16 cellular contexts compared by ENCODE assay signal in genomic region chr5:80962630-80963520, GRCh38. TPM values are rescaled to one million over a fixed set of nuclear protein-coding genes. Genes with fewer than 3 reads are reported as not detected.
DNase-seq lines count a peak whose midpoint lies in the region; ATAC-seq, FAIRE-seq and TF ChIP-seq lines count a peak whose summit lies in the region.
"Had no signal": no experiment of that assay in that cellular context is flagged by ENCODE, and none has a peak within 500 bp of the region (broad histone marks: within the 10 kb centered on the region; RNA-seq: fewer than 3 reads in every experiment).

No MANE protein-coding gene starts in this region.

- no peaks in the 10 kb centered on the region for H3K36me3 Mint-ChIP-seq in activated naive CD4-positive, alpha-beta T cell treated with anti-CD3 and anti-CD28 coated beads for 36 hours (ENCODE audit: low read depth)

- peaks cover 67% of the 10 kb centered on the region for H3K4me1 Mint-ChIP-seq in activated naive CD4-positive, alpha-beta T cell treated with anti-CD3 and anti-CD28 coated beads for 36 hours (ENCODE audit: low read depth)
- peaks cover 64% of the 10 kb centered on the region for H3K4me1 Mint-ChIP-seq in stimulated activated naive CD8-positive, alpha-beta T cell treated with anti-CD3 and anti-CD28 coated beads, Interleukin-15, amount 100 ng/mL, for 72 hours

- no peak overlapping the region for H3K27ac Mint-ChIP-seq in activated naive CD4-positive, alpha-beta T cell treated with anti-CD3 and anti-CD28 coated beads for 36 hours
- no peak overlapping the region for H3K27ac Mint-ChIP-seq in stimulated activated naive CD8-positive, alpha-beta T cell treated with anti-CD3 and anti-CD28 coated beads, Interleukin-15, amount 100 ng/mL, for 72 hours
- H3K27ac Mint-ChIP-seq: memory B cell had no signal

- no peaks in the 10 kb centered on the region for H3K9me3 Mint-ChIP-seq in activated naive CD4-positive, alpha-beta T cell treated with anti-CD3 and anti-CD28 coated beads for 36 hours
- H3K9me3 Mint-ChIP-seq in stimulated activated naive CD8-positive, alpha-beta T cell treated with anti-CD3 and anti-CD28 coated beads, Interleukin-15, amount 100 ng/mL, for 72 hours, result no peaks in the 10 kb centered on the region

- H3K9me3 ChIP-seq in HUES64 (ENCODE audit: insufficient read depth, low read depth, low read length), result no peaks in the 10 kb centered on the region
- no peaks in the 10 kb centered on the region for H3K9me3 ChIP-seq in small intestine (ENCODE audit: control insufficient read depth, low read depth)
- H3K9me3 ChIP-seq: MG63, SK-N-SH had no signal

- CTCF ChIA-PET in activated naive CD4-positive, alpha-beta T cell treated with anti-CD3 and anti-CD28 coated beads for 36 hours (lab: Charles Lee), result interaction anchor here (0.6 to 2.3 kb wide), 3 partner anchors 44 to 145 kb away, joined by 3 to 10 read pairs (median 7); no protein-coding TSS in a partner anchor
- CTCF ChIA-PET in RWPE1 (lab: Yijun Ruan, JAX), result interaction anchor here (0.6 kb wide), 1 partner anchor 19 kb away, joined by 3 read pairs; no protein-coding TSS in a partner anchor

- no peak for ATAC-seq in stimulated activated naive CD8-positive, alpha-beta T cell treated with anti-CD3 and anti-CD28 coated beads, Interleukin-15, amount 100 ng/mL, for 72 hours

- H3K4me3 ChIP-seq in HUES64 (ENCODE audit: low read length), result peak overlapping the region; percentile 74
- no peak overlapping the region for H3K4me3 ChIP-seq in small intestine (ENCODE audit: low read depth in 1 of 2, low read length in 2 of 2)

- H3K27me3 ChIP-seq in HUES64 (ENCODE audit: insufficient read depth, low read length), result peaks cover 52% of the 10 kb centered on the region
- H3K27me3 ChIP-seq in small intestine (ENCODE audit: control insufficient read depth in 2 of 2, insufficient read depth in 2 of 2, low read length in 2 of 2), result no peaks in the 10 kb centered on the region
- H3K27me3 ChIP-seq: MG63 had no signal

- TF ChIP-seq CTCF in RWPE1 (conservative IDR thresholded peaks at IDR 0.05; ENCODE audit: low read depth), result no peak

- no peak overlapping the region for H3K9ac ChIP-seq in HUES64 (ENCODE audit: low read depth, low read length)
- H3K9ac ChIP-seq: SK-N-SH had no signal

- H3K36me3 ChIP-seq in HUES64 (ENCODE audit: insufficient read depth, low read length) (no peaks in the 10 kb centered on the region), small intestine (ENCODE audit: control insufficient read depth in 2 of 2, insufficient read depth in 2 of 2, low read length in 2 of 2) (no peaks in the 10 kb centered on the region)
- H3K36me3 ChIP-seq: MG63 had no signal

- POLR2A ChIA-PET in RWPE1 (lab: Yijun Ruan, JAX; ENCODE audit: low non-redundant PET), result no interaction called here

- WGBS in HUES64, result 100% methylated on average over 1 of the region's 2 CpGs
- 77 to 89% (median 87%) methylated on average over 2 of the region's 2 CpGs for WGBS in small intestine, 3 donors

- FAIRE-seq in small intestine (lab: Jason Lieb, UNC), result no peak
- FAIRE-seq: GM12891 had no signal

- H3K4me1 ChIP-seq in HUES64 (ENCODE audit: insufficient read depth, low read length) (peaks cover 70% of the 10 kb centered on the region), small intestine (ENCODE audit: control insufficient read depth in 2 of 2, insufficient read depth in 1 of 2, low read depth in 1 of 2, low read length in 1 of 2) (peaks cover 0 to 5% of the 10 kb centered on the region in 2 donors)

- H3K27ac ChIP-seq in HUES64 (ENCODE audit: low read depth, low read length) (no peak overlapping the region), cingulate gyrus (ENCODE audit: low read depth, low read length) (peak overlapping the region; percentile 33), RWPE1 (no peak overlapping the region), small intestine (ENCODE audit: low read depth in 1 of 2, low read length in 1 of 2) (no peak overlapping the region)

- peak overlapping the region; percentile 55 for H3K4me3 Mint-ChIP-seq in activated naive CD4-positive, alpha-beta T cell treated with anti-CD3 and anti-CD28 coated beads for 36 hours
- peak overlapping the region; percentile 57 to 60 for H3K4me3 Mint-ChIP-seq in stimulated activated naive CD8-positive, alpha-beta T cell treated with anti-CD3 and anti-CD28 coated beads, Interleukin-15, amount 100 ng/mL, for 72 hours
- H3K4me3 Mint-ChIP-seq: memory B cell had no signal

- H3K27me3 Mint-ChIP-seq in activated naive CD4-positive, alpha-beta T cell treated with anti-CD3 and anti-CD28 coated beads for 36 hours (ENCODE audit: low read depth), result no peaks in the 10 kb centered on the region
- H3K27me3 Mint-ChIP-seq in stimulated activated naive CD8-positive, alpha-beta T cell treated with anti-CD3 and anti-CD28 coated beads, Interleukin-15, amount 100 ng/mL, for 72 hours, result no peaks in the 10 kb centered on the region

- no peak for DNase-seq in activated naive CD4-positive, alpha-beta T cell treated with anti-CD3 and anti-CD28 coated beads for 36 hours
- no peak for DNase-seq in activated naive CD4-positive, alpha-beta T cell treated with Interleukin-2 at 50 U/mL for 16 hours
- DNase-seq in stimulated activated naive CD8-positive, alpha-beta T cell treated with anti-CD3 and anti-CD28 coated beads, Interleukin-15, amount 100 ng/mL, for 72 hours, result no peak
- DNase-seq in RWPE1 (ENCODE audit: low spot score) (no peak), HUDEP-2 (lab: John Stamatoyannopoulos, UW; ENCODE audit: unreplicated experiment in 76 of 76) (no peak), small intestine (no peak)
- DNase-seq: activated CD4-positive, alpha-beta T cell treated with anti-CD3 and anti-CD28 coated beads for 1 hour; activated gamma-delta T cell; DND-41; MG63; NCI-H2107; SK-N-SH had no signal

- intact Hi-C loops in activated naive CD4-positive, alpha-beta T cell treated with anti-CD3 and anti-CD28 coated beads for 36 hours (cut with micrococcal nuclease), result loop anchor here (1.0 to 5.0 kb wide), 5 partner anchors 9 to 338 kb away; partner anchors contain the start of gene ZCCHC9

RNA-seq across cellular contexts. Expression of gene RASGRF2, which starts 2.7 kb away (rescaled TPM):
- total RNA-seq in activated naive CD4-positive, alpha-beta T cell treated with anti-CD3 and anti-CD28 coated beads for 36 hours, result 10 to 100 TPM in 1 of 2 experiments, 1 to 10 TPM in 1; 9.2 to 10.8 TPM
- 3.5 TPM for polyA plus RNA-seq in HUES64 (2013, experiment 1 of 2)
- polyA plus RNA-seq in HUES64 (2013, experiment 2 of 2), result 2.5 TPM
- polyA plus RNA-seq in small intestine, result 1 to 10 TPM in 1 of 3 donors, under 1 TPM in 2; 0.54 to 3.0 (median 0.67) TPM
